In the genomic region with DNA sequence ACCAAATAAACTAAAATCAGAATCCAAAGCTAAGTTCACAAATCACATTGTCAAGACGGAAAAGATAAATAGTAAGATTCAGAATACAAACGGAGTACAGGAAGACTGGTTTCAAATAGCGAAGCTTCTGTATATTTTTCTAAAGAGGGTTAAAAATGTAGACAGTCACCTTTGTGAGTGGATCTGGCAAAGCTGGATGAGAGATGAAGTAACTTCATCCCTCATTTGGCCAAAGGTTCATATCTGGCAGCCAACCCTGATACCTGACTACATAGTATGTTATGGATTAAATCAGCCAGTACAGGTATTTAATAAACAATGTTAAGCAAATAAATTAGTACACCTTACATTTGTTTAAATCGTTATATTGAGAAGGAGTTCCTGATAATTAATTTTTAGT, we compare ENCODE assay signal across 14 cellular contexts.
"Had no signal": no experiment of that assay in that cellular context is flagged by ENCODE, and none has a peak within 500 bp of the region (broad histone marks: within the 10 kb centered on the region; RNA-seq: fewer than 3 reads in every experiment).

No MANE protein-coding gene starts in this region.

- H3K27ac ChIP-seq: testis, upper lobe of right lung had no signal

- DNase-seq: activated CD4-positive, alpha-beta memory T cell treated with anti-CD3 and anti-CD28 coated beads, Interleukin-2, amount 10 ng/mL, durations not matched to agents 7 days and 5 days; activated CD4-positive, alpha-beta T cell treated with anti-CD3 and anti-CD28 coated beads for 48 hours; activated effector memory CD4-positive, alpha-beta T cell treated with anti-CD3 and anti-CD28 coated beads, Interleukin-2, amount 50 U/mL, for 16 hours; activated naive CD4-positive, alpha-beta T cell treated with anti-CD3 and anti-CD28 coated beads, Interleukin-2, amount 10 ng/mL, durations not matched to agents 7 days and 5 days; activated T-cell treated with anti-CD3 and anti-CD28 coated beads for 4 hours; amygdala; glutamatergic neuron; hippocampal formation; right cardiac atrium; stimulated activated CD4-positive, alpha-beta T cell treated with anti-CD3 and anti-CD28 coated beads, Interleukin-1b, Interleukin-23, amount 100 ng/mL, for 48 hours; testis; upper lobe of right lung had no signal

- H3K4me3 ChIP-seq: testis, upper lobe of right lung had no signal

- H3K27me3 Mint-ChIP-seq: natural killer cell treated with Interleukin-12 subunit alpha and Interleukin-12 subunit beta and Interleukin-15 and Interleukin-18, amount 100 ng/mL, for 72 hours had no signal

- H3K36me3 ChIP-seq: upper lobe of right lung had no signal

- H3K27ac Mint-ChIP-seq: activated CD4-positive, alpha-beta memory T cell treated with anti-CD3 and anti-CD28 coated beads, Interleukin-2, amount 10 ng/mL, durations not matched to agents 7 days and 5 days; activated naive CD4-positive, alpha-beta T cell treated with anti-CD3 and anti-CD28 coated beads, Interleukin-2, amount 10 ng/mL, durations not matched to agents 7 days and 5 days; natural killer cell treated with Interleukin-12 subunit alpha and Interleukin-12 subunit beta and Interleukin-15 and Interleukin-18, amount 100 ng/mL, for 72 hours; T-helper 1 cell treated with Interleukin-12 subunit alpha and Interleukin-12 subunit beta and Interleukin-4 antibody, amounts not matched to agents 30 μg/mL and 1 μg/mL, for 36 hours had no signal

- H3K4me1 Mint-ChIP-seq: activated CD4-positive, alpha-beta memory T cell treated with anti-CD3 and anti-CD28 coated beads, Interleukin-2, amount 10 ng/mL, durations not matched to agents 7 days and 5 days; activated naive CD4-positive, alpha-beta T cell treated with anti-CD3 and anti-CD28 coated beads, Interleukin-2, amount 10 ng/mL, durations not matched to agents 7 days and 5 days had no signal

- H3K27me3 ChIP-seq: testis, upper lobe of right lung had no signal

- H3K9me3 Mint-ChIP-seq: activated CD4-positive, alpha-beta memory T cell treated with anti-CD3 and anti-CD28 coated beads, Interleukin-2, amount 10 ng/mL, durations not matched to agents 7 days and 5 days; activated naive CD4-positive, alpha-beta T cell treated with anti-CD3 and anti-CD28 coated beads, Interleukin-2, amount 10 ng/mL, durations not matched to agents 7 days and 5 days; natural killer cell treated with Interleukin-12 subunit alpha and Interleukin-12 subunit beta and Interleukin-15 and Interleukin-18, amount 100 ng/mL, for 72 hours; T-helper 1 cell treated with Interleukin-12 subunit alpha and Interleukin-12 subunit beta and Interleukin-4 antibody, amounts not matched to agents 30 μg/mL and 1 μg/mL, for 36 hours had no signal

- H3K4me1 ChIP-seq: testis, upper lobe of right lung had no signal

- H3K36me3 Mint-ChIP-seq: activated naive CD4-positive, alpha-beta T cell treated with anti-CD3 and anti-CD28 coated beads, Interleukin-2, amount 10 ng/mL, durations not matched to agents 7 days and 5 days; natural killer cell treated with Interleukin-12 subunit alpha and Interleukin-12 subunit beta and Interleukin-15 and Interleukin-18, amount 100 ng/mL, for 72 hours had no signal

- ATAC-seq: natural killer cell treated with Interleukin-12 subunit alpha and Interleukin-12 subunit beta and Interleukin-15 and Interleukin-18, amount 100 ng/mL, for 72 hours; right cardiac atrium; upper lobe of right lung had no signal

- H3K9me3 ChIP-seq: testis, upper lobe of right lung had no signal

- H3K4me3 Mint-ChIP-seq: activated CD4-positive, alpha-beta memory T cell treated with anti-CD3 and anti-CD28 coated beads, Interleukin-2, amount 10 ng/mL, durations not matched to agents 7 days and 5 days; activated naive CD4-positive, alpha-beta T cell treated with anti-CD3 and anti-CD28 coated beads, Interleukin-2, amount 10 ng/mL, durations not matched to agents 7 days and 5 days; natural killer cell treated with Interleukin-12 subunit alpha and Interleukin-12 subunit beta and Interleukin-15 and Interleukin-18, amount 100 ng/mL, for 72 hours; T-helper 1 cell treated with Interleukin-12 subunit alpha and Interleukin-12 subunit beta and Interleukin-4 antibody, amounts not matched to agents 30 μg/mL and 1 μg/mL, for 36 hours had no signal
